16 cellular contexts compared by ENCODE assay signal in genomic region chr16:15635926-15636325, GRCh38. TPM values are rescaled to one million over a fixed set of nuclear protein-coding genes. Genes with fewer than 3 reads are reported as not detected.
A peak's percentile ranks its signal among the peaks of the same experiment; 100 is the strongest.
DNase-seq lines count a peak whose midpoint lies in the region; ATAC-seq and TF ChIP-seq lines count a peak whose summit lies in the region.
"Had no signal": no experiment of that assay in that cellular context is flagged by ENCODE, and none has a peak within 500 bp of the region (broad histone marks: within the 10 kb centered on the region; RNA-seq: fewer than 3 reads in every experiment).

No MANE protein-coding gene starts in this region.

- CTCF ChIA-PET in CD8-positive, alpha-beta memory T cell (lab: Charles Lee): no interaction called here
- CTCF ChIA-PET in activated CD8-positive, alpha-beta T cell treated with anti-CD3 and anti-CD28 coated beads, Interleukin-2, amount 10 ng/mL, durations not matched to agents 7 days and 5 days (lab: Charles Lee): interaction anchor here (1.4 to 3.1 kb wide), 2 partner anchors 7 to 13 kb away, joined by 5 to 14 read pairs; partner anchors contain the start of gene MARF1
- CTCF ChIA-PET in naive thymus-derived CD4-positive, alpha-beta T cell (lab: Charles Lee): no interaction called here

- no peak for DNase-seq in CD14-positive monocyte (ENCODE audit: low spot score)
- DNase-seq in CD8-positive, alpha-beta memory T cell: no peak
- no peak for DNase-seq in activated CD8-positive, alpha-beta T cell treated with anti-CD3 and anti-CD28 coated beads, Interleukin-2, amount 10 ng/mL, durations not matched to agents 7 days and 5 days
- DNase-seq in naive thymus-derived CD4-positive, alpha-beta T cell: no peak
- no peak for DNase-seq in activated CD4-positive, CD25-positive, alpha-beta regulatory T cell (lab: John Stamatoyannopoulos, UW)
- DNase-seq: activated CD4-positive, alpha-beta T cell treated with anti-CD3 and anti-CD28 coated beads for 1 hour; AML-193; colonic mucosa; DMS153; GM23248; NCI-H187 treated with DMSO at 0.1 percent for 48 hours; NCI-H446 treated with DMSO at 0.1 percent for 48 hours; SHP77 treated with DMSO at 0.1 percent for 48 hours; T-helper 9 cell had no signal

- TF ChIP-seq CTCF in CD14-positive monocyte (IDR thresholded peaks at IDR 0.05): no peak

- peaks cover 12% of the 10 kb centered on the region for H3K4me1 Mint-ChIP-seq in CD14-positive monocyte
- peaks cover 51 to 85% (median 54%) of the 10 kb centered on the region in 3 donors for H3K4me1 Mint-ChIP-seq in CD8-positive, alpha-beta memory T cell
- H3K4me1 Mint-ChIP-seq in activated CD8-positive, alpha-beta T cell treated with anti-CD3 and anti-CD28 coated beads, Interleukin-2, amount 10 ng/mL, durations not matched to agents 7 days and 5 days (ENCODE audit: low read depth): peaks cover 53% of the 10 kb centered on the region
- peaks cover 32 to 82% (median 61%) of the 10 kb centered on the region in 7 donors for H3K4me1 Mint-ChIP-seq in naive thymus-derived CD4-positive, alpha-beta T cell

- H3K27ac ChIP-seq in CD8-positive, alpha-beta memory T cell (ENCODE audit: low read depth, low read length): no peak overlapping the region
- H3K27ac ChIP-seq in naive thymus-derived CD4-positive, alpha-beta T cell (ENCODE audit: low read depth, low read length): peak overlapping the region; percentile 68
- H3K27ac ChIP-seq: colonic mucosa, GM23248 had no signal

- H3K36me3 Mint-ChIP-seq in CD14-positive monocyte: peaks cover 77 to 89% of the 10 kb centered on the region in 2 donors
- H3K36me3 Mint-ChIP-seq in CD8-positive, alpha-beta memory T cell: peaks cover 18 to 86% (median 36%) of the 10 kb centered on the region in 3 donors
- H3K36me3 Mint-ChIP-seq in activated CD8-positive, alpha-beta T cell treated with anti-CD3 and anti-CD28 coated beads, Interleukin-2, amount 10 ng/mL, durations not matched to agents 7 days and 5 days (ENCODE audit: low read depth): peaks cover 80% of the 10 kb centered on the region
- H3K36me3 Mint-ChIP-seq in naive thymus-derived CD4-positive, alpha-beta T cell: peaks cover 21 to 75% (median 58%) of the 10 kb centered on the region in 5 donors

- intact Hi-C loops in CD14-positive monocyte (cut with micrococcal nuclease): loop anchor here in 1 of 2 donors (10.0 kb wide), 1 partner anchor 59 kb away; no protein-coding TSS in a partner anchor
- intact Hi-C loops in naive thymus-derived CD4-positive, alpha-beta T cell (cut with micrococcal nuclease): loop anchor here in 1 of 2 donors (1.0 kb wide), 1 partner anchor 68 kb away; no protein-coding TSS in a partner anchor

- H3K27ac Mint-ChIP-seq in CD14-positive monocyte: peak overlapping the region in 4 of 7 donors; percentile 27 to 82 (median 40)
- peak overlapping the region; percentile 77 to 92 (median 92) for H3K27ac Mint-ChIP-seq in CD8-positive, alpha-beta memory T cell
- H3K27ac Mint-ChIP-seq in activated CD8-positive, alpha-beta T cell treated with anti-CD3 and anti-CD28 coated beads, Interleukin-2, amount 10 ng/mL, durations not matched to agents 7 days and 5 days: peak overlapping the region; percentile 93
- peak overlapping the region; percentile 89 to 96 (median 95) for H3K27ac Mint-ChIP-seq in naive thymus-derived CD4-positive, alpha-beta T cell

- H3K4me3 ChIP-seq in CD8-positive, alpha-beta memory T cell (ENCODE audit: low read length): no peak overlapping the region
- H3K4me3 ChIP-seq in naive thymus-derived CD4-positive, alpha-beta T cell (ENCODE audit: low read length): peak overlapping the region; percentile 1
- H3K4me3 ChIP-seq: colonic mucosa, GM23248 had no signal

- peaks cover 50% of the 10 kb centered on the region for H3K36me3 ChIP-seq in CD8-positive, alpha-beta memory T cell (ENCODE audit: insufficient read depth, low read length)
- H3K36me3 ChIP-seq in naive thymus-derived CD4-positive, alpha-beta T cell (ENCODE audit: control insufficient read depth in 2 of 3, insufficient read depth in 3 of 3, low read length in 3 of 3): peaks cover 23 to 47% (median 31%) of the 10 kb centered on the region in 3 experiments

- POLR2A ChIA-PET in CD8-positive, alpha-beta memory T cell (lab: Charles Lee): no interaction called here
- POLR2A ChIA-PET in activated CD8-positive, alpha-beta T cell treated with anti-CD3 and anti-CD28 coated beads, Interleukin-2, amount 10 ng/mL, durations not matched to agents 7 days and 5 days (lab: Charles Lee): interaction anchor here (0.6 to 1.0 kb wide), 2 partner anchors 36 to 113 kb away, joined by 3 read pairs; no protein-coding TSS in a partner anchor
- POLR2A ChIA-PET in naive thymus-derived CD4-positive, alpha-beta T cell (lab: Charles Lee): interaction anchor here (0.6 to 2.1 kb wide), 11 partner anchors 10 to 111 kb away, joined by 3 to 8 read pairs (median 6); partner anchors contain the start of gene NDE1

- H3K4me3 Mint-ChIP-seq in CD14-positive monocyte: no peak overlapping the region
- H3K4me3 Mint-ChIP-seq in CD8-positive, alpha-beta memory T cell: peak overlapping the region in 5 of 7 donors; percentile 39 to 68 (median 64)
- peak overlapping the region; percentile 31 for H3K4me3 Mint-ChIP-seq in activated CD8-positive, alpha-beta T cell treated with anti-CD3 and anti-CD28 coated beads, Interleukin-2, amount 10 ng/mL, durations not matched to agents 7 days and 5 days
- H3K4me3 Mint-ChIP-seq in naive thymus-derived CD4-positive, alpha-beta T cell: peak overlapping the region; percentile 41 to 91 (median 76)

- ATAC-seq in activated CD8-positive, alpha-beta T cell treated with anti-CD3 and anti-CD28 coated beads, Interleukin-2, amount 10 ng/mL, durations not matched to agents 7 days and 5 days: no peak
- no peak for ATAC-seq in naive thymus-derived CD4-positive, alpha-beta T cell
- ATAC-seq in GM21619 (IDR thresholded peaks at IDR 0.05; ENCODE audit: unreplicated experiment) (no peak), GM18511 (IDR thresholded peaks at IDR 0.05; ENCODE audit: unreplicated experiment) (no peak)

- H3K9me3 ChIP-seq in CD8-positive, alpha-beta memory T cell (ENCODE audit: low read length): no peaks in the 10 kb centered on the region
- H3K9me3 ChIP-seq in naive thymus-derived CD4-positive, alpha-beta T cell (ENCODE audit: control insufficient read depth in 2 of 3, low read length in 3 of 3): no peaks in the 10 kb centered on the region
- H3K9me3 ChIP-seq: colonic mucosa had no signal

- no peaks in the 10 kb centered on the region for H3K9me3 Mint-ChIP-seq in CD14-positive monocyte
- no peaks in the 10 kb centered on the region for H3K9me3 Mint-ChIP-seq in CD8-positive, alpha-beta memory T cell
- H3K9me3 Mint-ChIP-seq in activated CD8-positive, alpha-beta T cell treated with anti-CD3 and anti-CD28 coated beads, Interleukin-2, amount 10 ng/mL, durations not matched to agents 7 days and 5 days (ENCODE audit: insufficient read depth): no peaks in the 10 kb centered on the region
- no peaks in the 10 kb centered on the region for H3K9me3 Mint-ChIP-seq in naive thymus-derived CD4-positive, alpha-beta T cell

- H3K27me3 ChIP-seq in CD8-positive, alpha-beta memory T cell (ENCODE audit: insufficient read depth, low read length, poor library complexity, severe bottlenecking): no peaks in the 10 kb centered on the region
- no peaks in the 10 kb centered on the region for H3K27me3 ChIP-seq in naive thymus-derived CD4-positive, alpha-beta T cell (ENCODE audit: control insufficient read depth in 2 of 2, insufficient read depth in 2 of 2, low read length in 2 of 2)
- H3K27me3 ChIP-seq: colonic mucosa had no signal

- peaks cover 43% of the 10 kb centered on the region for H3K4me1 ChIP-seq in CD8-positive, alpha-beta memory T cell (ENCODE audit: insufficient read depth, low read length)
- peaks cover 32 to 42% of the 10 kb centered on the region in 2 donors for H3K4me1 ChIP-seq in naive thymus-derived CD4-positive, alpha-beta T cell (ENCODE audit: control insufficient read depth in 2 of 2, insufficient read depth in 2 of 2, low read length in 2 of 2)
- H3K4me1 ChIP-seq: colonic mucosa had no signal

- no peaks in the 10 kb centered on the region for H3K27me3 Mint-ChIP-seq in CD14-positive monocyte (ENCODE audit: low read depth in 3 of 3)
- H3K27me3 Mint-ChIP-seq in CD8-positive, alpha-beta memory T cell: no peaks in the 10 kb centered on the region
- H3K27me3 Mint-ChIP-seq in activated CD8-positive, alpha-beta T cell treated with anti-CD3 and anti-CD28 coated beads, Interleukin-2, amount 10 ng/mL, durations not matched to agents 7 days and 5 days (ENCODE audit: low read depth): no peaks in the 10 kb centered on the region
- no peaks in the 10 kb centered on the region for H3K27me3 Mint-ChIP-seq in naive thymus-derived CD4-positive, alpha-beta T cell

RNA-seq across cellular contexts. Expression of gene MARF1, which starts 7.0 kb away (rescaled TPM):
- 1 to 10 TPM; 5.7 to 9.8 TPM for polyA plus RNA-seq in CD14-positive monocyte
- 10 to 100 TPM; 69.0 to 75.3 TPM for total RNA-seq in CD8-positive, alpha-beta memory T cell
- polyA plus RNA-seq in CD8-positive, alpha-beta memory T cell: 16.9 TPM
- total RNA-seq in activated CD8-positive, alpha-beta T cell treated with anti-CD3 and anti-CD28 coated beads, Interleukin-2, amount 10 ng/mL, durations not matched to agents 7 days and 5 days: 10 to 100 TPM; 62.7 to 64.5 TPM
- 100 to 1,000 TPM in 4 of 5 experiments, 10 to 100 TPM in 1; 93.0 to 259 (median 185) TPM for total RNA-seq in naive thymus-derived CD4-positive, alpha-beta T cell
- 10 to 100 TPM; 12.5 to 17.3 TPM for polyA plus RNA-seq in naive thymus-derived CD4-positive, alpha-beta T cell

RNA-seq across cellular contexts. Expression of gene NDE1, which starts 14.1 kb away (rescaled TPM):
- polyA plus RNA-seq in CD14-positive monocyte: 10 to 100 TPM; 26.0 to 28.0 TPM
- total RNA-seq in CD8-positive, alpha-beta memory T cell: 100 to 1,000 TPM; 113 to 123 TPM
- polyA plus RNA-seq in CD8-positive, alpha-beta memory T cell: 55.9 TPM
- 100 to 1,000 TPM; 140 to 141 TPM for total RNA-seq in activated CD8-positive, alpha-beta T cell treated with anti-CD3 and anti-CD28 coated beads, Interleukin-2, amount 10 ng/mL, durations not matched to agents 7 days and 5 days
- total RNA-seq in naive thymus-derived CD4-positive, alpha-beta T cell: 100 to 1,000 TPM in 4 of 5 experiments, 10 to 100 TPM in 1; 100.0 to 128 (median 114) TPM
- polyA plus RNA-seq in naive thymus-derived CD4-positive, alpha-beta T cell: 10 to 100 TPM; 34.9 to 68.2 TPM

Comparison
In these comparisons a context has a peak if more than half of its experiments do, and no peak if none do; other contexts are left out.
1. H3K27ac Mint-ChIP-seq: peak in every context shown above with its lines; median percentile 95 in naive thymus-derived CD4-positive, alpha-beta T cell; 93 in activated CD8-positive, alpha-beta T cell treated with anti-CD3 and anti-CD28 coated beads, Interleukin-2, amount 10 ng/mL, durations not matched to agents 7 days and 5 days; 92 in CD8-positive, alpha-beta memory T cell; 40 in CD14-positive monocyte.
2. H3K4me3 Mint-ChIP-seq: peak in CD8-positive, alpha-beta memory T cell (5 of 7), activated CD8-positive, alpha-beta T cell treated with anti-CD3 and anti-CD28 coated beads, Interleukin-2, amount 10 ng/mL, durations not matched to agents 7 days and 5 days (single experiment) and naive thymus-derived CD4-positive, alpha-beta T cell (10 of 10); none in CD14-positive monocyte (0 of 2).